8 cellular contexts compared by ENCODE assay signal in the genomic region with DNA sequence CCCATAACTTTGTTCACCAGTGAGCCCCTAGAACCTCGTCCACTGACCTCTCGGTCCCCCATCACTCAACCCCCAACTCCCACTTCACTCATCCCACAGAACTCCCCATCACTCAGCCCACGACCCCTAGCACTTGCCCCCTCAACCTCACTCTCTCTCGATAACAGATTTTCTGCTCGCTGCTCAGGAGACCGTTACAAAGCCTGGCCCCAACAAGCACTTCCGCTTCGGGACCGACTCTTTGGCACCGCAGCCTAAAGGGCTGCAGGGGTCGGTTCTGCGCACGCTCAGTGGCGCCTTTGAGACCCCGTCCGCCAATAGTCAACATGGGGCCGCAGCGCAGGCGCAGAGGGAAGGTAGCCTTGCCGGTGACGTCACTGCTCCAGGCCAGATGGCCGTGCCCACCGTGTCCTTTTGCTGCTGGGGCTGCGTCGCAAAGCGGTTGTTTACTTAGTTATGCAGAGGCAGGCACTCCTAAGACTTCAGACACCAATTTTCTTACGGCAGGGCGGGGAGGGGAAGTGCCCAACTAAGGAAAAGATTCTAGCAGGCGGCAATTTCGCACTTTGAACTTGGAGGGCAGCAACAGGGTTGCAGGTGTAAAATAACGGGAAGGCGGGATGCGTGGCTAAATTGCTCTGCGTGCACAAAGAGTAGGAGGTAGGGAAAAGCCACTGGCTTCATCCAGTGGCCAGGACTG. TPM values are rescaled to one million over a fixed set of nuclear protein-coding genes. Genes with fewer than 3 reads are reported as not detected.
DNase-seq lines count a peak whose midpoint lies in the region; ATAC-seq and TF ChIP-seq lines count a peak whose summit lies in the region.

Gene ZNF182, minus strand, starts transcription at position 232 of the 700 bp plus-strand sequence. CDS start 1,380 bp downstream, outside the sequence.

- POLR2A ChIA-PET in Panc1 (lab: Charles Lee): no interaction called here

- in situ Hi-C loops in Panc1 (cut with HindIII; ENCODE audit: low pct_unique_long_range_greater_than_20kb, low sequenced_read_pairs): no loop called here

- TF ChIP-seq EP300 in esophagus muscularis mucosa (IDR thresholded peaks at IDR 0.05): no peak

- no peak for TF ChIP-seq POLR2A in esophagus muscularis mucosa (IDR thresholded peaks at IDR 0.05; ENCODE audit: low read depth)

- no peaks in the 10 kb centered on the region for H4K20me1 ChIP-seq in KMS-11 (ENCODE audit: insufficient read depth)

- intact Hi-C loops in Panc1 (cut with micrococcal nuclease; ENCODE audit: unreplicated experiment): no loop called here
- intact Hi-C loops in esophagus muscularis mucosa (cut with DNase I): no loop called here

- H3K9me3 Mint-ChIP-seq in activated T-cell treated with anti-CD3 and anti-CD28 coated beads, Interleukin-2, amount 50 U/mL, for 72 hours: no peaks in the 10 kb centered on the region

- ATAC-seq in GM21723 (IDR thresholded peaks at IDR 0.05; ENCODE audit: unreplicated experiment) (peak; percentile 90), Panc1 (peak; percentile 99)
- peak; percentile 97 for ATAC-seq in activated T-cell treated with anti-CD3 and anti-CD28 coated beads, Interleukin-2, amount 50 U/mL, for 72 hours (replicated peaks in 1 of 2)

- DNase-seq in DMS53 treated with DMSO at 0.1 percent for 48 hours (lab: John Stamatoyannopoulos, UW; ENCODE audit: unreplicated experiment) (peak; percentile 88), Panc1 (ENCODE audit: low read depth, low spot score) (no peak), esophagus muscularis mucosa (ENCODE audit: extremely low spot score) (peak; percentile 96), myocyte (ENCODE audit: low read depth) (peak; percentile 92)
- peak; percentile 91 to 92 for DNase-seq in activated T-cell treated with anti-CD3 and anti-CD28 coated beads, Interleukin-2, amount 50 U/mL, for 72 hours
- DNase-seq in stimulated activated CD8-positive, alpha-beta memory T cell treated with anti-CD3 and anti-CD28 coated beads, Interleukin-7, amount 100 ng/mL, for 24 hours (ENCODE audit: low read depth): peak; percentile 77

- peaks cover 5% of the 10 kb centered on the region for H3K4me1 ChIP-seq in KMS-11 (ENCODE audit: low read depth, poor library complexity, severe bottlenecking)
- 0 out of 2 replicates have a peak, but pooled peaks cover 2% of the 10 kb centered on the region for H3K4me1 ChIP-seq in Panc1 (ENCODE audit: control insufficient read depth, insufficient read depth, low read length)
- H3K4me1 ChIP-seq in esophagus muscularis mucosa: peaks cover 0 to 17% (median 12%) of the 10 kb centered on the region in 4 donors

- H3K27me3 ChIP-seq in KMS-11 (ENCODE audit: insufficient read depth, low read depth) (no peaks in the 10 kb centered on the region), Panc1 (ENCODE audit: control insufficient read depth, insufficient read depth, low read length) (no peaks in the 10 kb centered on the region), esophagus muscularis mucosa (no peaks in the 10 kb centered on the region)

- TF ChIP-seq CTCF in KMS-11 (conservative IDR thresholded peaks at IDR 0.05; ENCODE audit: low read depth, low read length): no peak
- TF ChIP-seq CTCF in Panc1 (IDR thresholded peaks at IDR 0.05): no peak
- TF ChIP-seq CTCF in esophagus muscularis mucosa (IDR thresholded peaks at IDR 0.05): no peak

- H3K27ac Mint-ChIP-seq in activated T-cell treated with anti-CD3 and anti-CD28 coated beads, Interleukin-2, amount 50 U/mL, for 72 hours: peak within 1 kb of the TSS; percentile 98

- no peak within 1 kb of the TSS for H3K4me3 ChIP-seq in KMS-11 (IDR thresholded peaks at IDR 0.05; ENCODE audit: insufficient read depth, low read depth, low read length)
- H3K4me3 ChIP-seq in Panc1 (ENCODE audit: low read depth in 2 of 2, low read length in 2 of 2): peak within 1 kb of the TSS; percentile 69 to 78
- H3K4me3 ChIP-seq in esophagus muscularis mucosa: peak within 1 kb of the TSS; percentile 56 to 64 (median 62)

- WGBS in esophagus muscularis mucosa: 43% methylated on average over 31 of the region's 34 CpGs

- peak within 1 kb of the TSS; percentile 39 for H3K4me2 ChIP-seq in KMS-11

- peaks cover 3 to 14% of the 10 kb centered on the region in 2 donors for H3K36me3 Mint-ChIP-seq in activated T-cell treated with anti-CD3 and anti-CD28 coated beads, Interleukin-2, amount 50 U/mL, for 72 hours (ENCODE audit: insufficient read depth in 2 of 2)

- peak within 1 kb of the TSS; percentile 76 for H2AFZ ChIP-seq in KMS-11 (ENCODE audit: low read depth)

- H3K4me3 Mint-ChIP-seq in activated T-cell treated with anti-CD3 and anti-CD28 coated beads, Interleukin-2, amount 50 U/mL, for 72 hours: peak within 1 kb of the TSS; percentile 99

- peak within 1 kb of the TSS; percentile 74 for H3K9ac ChIP-seq in KMS-11

- H3K27me3 Mint-ChIP-seq in activated T-cell treated with anti-CD3 and anti-CD28 coated beads, Interleukin-2, amount 50 U/mL, for 72 hours (ENCODE audit: low read depth): no peaks in the 10 kb centered on the region

- H3K4me1 Mint-ChIP-seq in activated T-cell treated with anti-CD3 and anti-CD28 coated beads, Interleukin-2, amount 50 U/mL, for 72 hours (ENCODE audit: low read depth): peaks cover 15% of the 10 kb centered on the region

- H3K27ac ChIP-seq in KMS-11: peak within 1 kb of the TSS; percentile 64
- peak within 1 kb of the TSS; percentile 88 for H3K27ac ChIP-seq in Panc1 (ENCODE audit: low read length)
- H3K27ac ChIP-seq in esophagus muscularis mucosa (replicated peaks in 1 of 4): peak within 1 kb of the TSS; percentile 68 to 82 (median 75)

- H3K36me3 ChIP-seq in KMS-11 (ENCODE audit: insufficient read depth): no peaks in the 10 kb centered on the region
- H3K36me3 ChIP-seq in Panc1 (ENCODE audit: control insufficient read depth, insufficient read depth, low read length): peaks cover 3% of the 10 kb centered on the region; the same call in 1 of the 2 replicates
- H3K36me3 ChIP-seq in esophagus muscularis mucosa: no peaks in the 10 kb centered on the region

- H3K9me3 ChIP-seq in Panc1 (ENCODE audit: control insufficient read depth, insufficient read depth, low read depth, low read length) (peaks cover 12% of the 10 kb centered on the region; the same call in 1 of the 2 replicates), esophagus muscularis mucosa (no peaks in the 10 kb centered on the region)

- no peaks in the 10 kb centered on the region; the same call in 1 of the 2 replicates for H3K79me2 ChIP-seq in KMS-11 (ENCODE audit: insufficient read depth, low read depth)

- BruUV-seq in Panc1 (replicated peaks; lab: Mats Ljungman, UMichigan): no TSS peak

- CTCF ChIA-PET in Panc1 (lab: Charles Lee): no interaction called here

RNA-seq across cellular contexts. Expression of gene ZNF182, which starts in this region (rescaled TPM):
- total RNA-seq in Panc1 (2021; ENCODE audit: unreplicated experiment) (11.1 TPM), esophagus muscularis mucosa (1 to 10 TPM; 3.5 to 6.2 (median 3.9) TPM), myocyte (3.0 TPM in 2 replicates)
- polyA plus RNA-seq in Panc1 (2012; ENCODE audit: insufficient read length): 5.2 TPM
- total RNA-seq in activated T-cell treated with anti-CD3 and anti-CD28 coated beads, Interleukin-2, amount 50 U/mL, for 72 hours: 10 to 100 TPM in 1 of 2 donors, 1 to 10 TPM in 1; 9.1 to 11.4 TPM
- 1.5 TPM for polyA plus RNA-seq in myocyte (2012)
